9 cellular contexts compared by ENCODE assay signal in genomic region chr11:67345949-67346819, GRCh38. TPM values are rescaled to one million over a fixed set of nuclear protein-coding genes. Genes with fewer than 3 reads are reported as not detected.
DNase-seq lines count a peak whose midpoint lies in the region; ATAC-seq and TF ChIP-seq lines count a peak whose summit lies in the region.
"Had no signal": no experiment of that assay in that cellular context is flagged by ENCODE, and none has a peak within 500 bp of the region (broad histone marks: within the 10 kb centered on the region; RNA-seq: fewer than 3 reads in every experiment).

No MANE protein-coding gene starts in this region.

- peak overlapping the region; percentile 27 for H3K27ac ChIP-seq in C4-2B
- H3K27ac ChIP-seq in esophagus muscularis mucosa (replicated peaks in 1 of 4), result no peak overlapping the region
- no peak overlapping the region for H3K27ac ChIP-seq in ovary
- H3K27ac ChIP-seq: SK-N-MC had no signal

- in situ Hi-C loops in GM13976 (cut with MboI; ENCODE audit: low sequenced_read_pairs, unreplicated experiment), result no loop called here
- in situ Hi-C loops in SK-MEL-5 (cut with HindIII; ENCODE audit: low pct_unique_long_range_greater_than_20kb, low sequenced_read_pairs), result no loop called here

- no peak for ATAC-seq in GM21737 (IDR thresholded peaks at IDR 0.05; ENCODE audit: unreplicated experiment)

- 80% methylated on average over 7 of the region's 7 CpGs for WGBS in esophagus muscularis mucosa
- 66 to 70% (median 67%) methylated on average over 7 of the region's 7 CpGs for WGBS in ovary, 3 donors

- H3K9me3 ChIP-seq in esophagus muscularis mucosa, result no peaks in the 10 kb centered on the region
- H3K9me3 ChIP-seq in ovary, result no peaks in the 10 kb centered on the region

- TF ChIP-seq POLR2A in esophagus muscularis mucosa (IDR thresholded peaks at IDR 0.05; ENCODE audit: low read depth), result no peak
- no peak for TF ChIP-seq POLR2A in ovary (IDR thresholded peaks at IDR 0.05)

- TF ChIP-seq CTCF in C4-2B (conservative IDR thresholded peaks at IDR 0.05) (peak; percentile 85), GM13976 (IDR thresholded peaks at IDR 0.05; ENCODE audit: borderline replicate concordance, control extremely low read depth, extremely low read depth, insufficient read depth, missing control alignments) (peak; percentile 59), esophagus muscularis mucosa (IDR thresholded peaks at IDR 0.05) (peak; percentile 16 to 52 (median 31)), ovary (IDR thresholded peaks at IDR 0.05) (no peak)

- DNase-seq in GM13976 (ENCODE audit: low spot score) (no peak), SK-MEL-5 (ENCODE audit: low read depth, low spot score) (peak; percentile 44), esophagus muscularis mucosa (ENCODE audit: extremely low spot score) (no peak), retina (peak; percentile 12), ovary (no peak)
- no peak for DNase-seq in stimulated activated CD4-positive, alpha-beta T cell treated with anti-CD3 and anti-CD28 coated beads, Interleukin-4, amount 100 ng/mL, for 24 hours

- TF ChIP-seq EP300 in esophagus muscularis mucosa (IDR thresholded peaks at IDR 0.05) (no peak), ovary (IDR thresholded peaks at IDR 0.05) (no peak)

- no peaks in the 10 kb centered on the region for H3K27me3 ChIP-seq in esophagus muscularis mucosa
- H3K27me3 ChIP-seq in ovary, result no peaks in the 10 kb centered on the region

- H3K36me3 ChIP-seq in esophagus muscularis mucosa, result peaks cover 0 to 6% (median 0%) of the 10 kb centered on the region in 4 donors
- H3K36me3 ChIP-seq in ovary, result no peaks in the 10 kb centered on the region

- peaks cover 5 to 19% (median 9%) of the 10 kb centered on the region in 4 donors for H3K4me1 ChIP-seq in esophagus muscularis mucosa
- H3K4me1 ChIP-seq in ovary (ENCODE audit: insufficient read depth), result peaks cover 3% of the 10 kb centered on the region

- no peak overlapping the region for H3K4me3 ChIP-seq in esophagus muscularis mucosa
- no peak overlapping the region for H3K4me3 ChIP-seq in ovary
- H3K4me3 ChIP-seq: SK-N-MC had no signal

- intact Hi-C loops in esophagus muscularis mucosa (cut with DNase I), result loop anchor here (5.0 kb wide), 1 partner anchor 36 kb away; no protein-coding TSS in a partner anchor
- intact Hi-C loops in ovary (cut with DNase I), result loop anchor here in 2 of 4 donors (5.0 kb wide), 1 partner anchor 36 kb away; no protein-coding TSS in a partner anchor

RNA-seq across cellular contexts. Expression of gene POLD4, which starts 7.2 kb away (rescaled TPM):
- total RNA-seq in SK-MEL-5 (2014; rRNA removed; shearing (Covaris generic)), result 20.2 and 21.8 TPM in 2 replicates
- polyA plus RNA-seq in SK-MEL-5 (2015; cell fraction: cytosol; rRNA removed), result 40.0 and 41.4 TPM in 2 replicates
- 87.6 and 94.3 TPM in 2 replicates for polyA plus RNA-seq in SK-MEL-5 (2015; cell fraction: nucleus; rRNA removed)
- total RNA-seq in esophagus muscularis mucosa (100 to 1,000 TPM in 1 of 4 donors, 10 to 100 TPM in 3; 77.2 to 106 (median 83.1) TPM), ovary (10 to 100 TPM; 22.6 to 57.7 (median 47.2) TPM)
- polyA plus RNA-seq in ovary, result 10 to 100 TPM; 12.5 to 87.8 TPM

RNA-seq across cellular contexts. Expression of gene CLCF1, which starts 27.2 kb away (rescaled TPM):
- total RNA-seq in SK-MEL-5 (2014; rRNA removed; shearing (Covaris generic)), result 0.45 TPM in 1 of 2 replicates, not detected in the other
- 0.29 and 0.90 TPM in 2 replicates for polyA plus RNA-seq in SK-MEL-5 (2015; cell fraction: cytosol; rRNA removed)
- 0.58 and 1.9 TPM in 2 replicates for polyA plus RNA-seq in SK-MEL-5 (2015; cell fraction: nucleus; rRNA removed)
- total RNA-seq in esophagus muscularis mucosa (10 to 100 TPM in 3 of 4 donors, 1 to 10 TPM in 1; 8.3 to 28.3 (median 11.8) TPM), ovary (10 to 100 TPM in 1 of 7 donors, 1 to 10 TPM in 6; 3.4 to 22.9 (median 5.0) TPM)
- polyA plus RNA-seq in ovary, result 1 to 10 TPM; 2.5 to 9.6 TPM

RNA-seq across cellular contexts. Expression of gene SSH3, which starts 42.9 kb away (rescaled TPM):
- 3.8 and 5.9 TPM in 2 replicates for total RNA-seq in SK-MEL-5 (2014; rRNA removed; shearing (Covaris generic))
- polyA plus RNA-seq in SK-MEL-5 (2015; cell fraction: cytosol; rRNA removed), result 11.4 and 14.1 TPM in 2 replicates
- 49.6 and 63.5 TPM in 2 replicates for polyA plus RNA-seq in SK-MEL-5 (2015; cell fraction: nucleus; rRNA removed)
- total RNA-seq in esophagus muscularis mucosa (10 to 100 TPM; 28.2 to 51.5 (median 44.0) TPM), ovary (10 to 100 TPM; 37.9 to 69.9 (median 52.1) TPM)
- 10 to 100 TPM; 18.1 to 32.1 TPM for polyA plus RNA-seq in ovary

RNA-seq across cellular contexts. Expression of gene RAD9A, which starts 45.6 kb away (rescaled TPM):
- 6.6 and 8.1 TPM in 2 replicates for total RNA-seq in SK-MEL-5 (2014; rRNA removed; shearing (Covaris generic))
- polyA plus RNA-seq in SK-MEL-5 (2015; cell fraction: cytosol; rRNA removed), result 9.4 and 12.6 TPM in 2 replicates
- polyA plus RNA-seq in SK-MEL-5 (2015; cell fraction: nucleus; rRNA removed), result 60.3 and 78.0 TPM in 2 replicates
- 10 to 100 TPM; 10.7 to 16.7 (median 12.7) TPM for total RNA-seq in esophagus muscularis mucosa
- 10 to 100 TPM; 13.9 to 51.7 (median 23.5) TPM for total RNA-seq in ovary
- 10 to 100 TPM in 1 of 2 donors, 1 to 10 TPM in 1; 3.1 to 20.3 TPM for polyA plus RNA-seq in ovary

RNA-seq across cellular contexts. Expression of gene PPP1CA, which starts 55.5 kb away (rescaled TPM):
- total RNA-seq in SK-MEL-5 (2014; rRNA removed; shearing (Covaris generic)), result 173 and 193 TPM in 2 replicates
- 140 and 153 TPM in 2 replicates for polyA plus RNA-seq in SK-MEL-5 (2015; cell fraction: cytosol; rRNA removed)
- polyA plus RNA-seq in SK-MEL-5 (2015; cell fraction: nucleus; rRNA removed), result 27.7 and 44.5 TPM in 2 replicates
- 10 to 100 TPM; 56.9 to 87.3 (median 78.7) TPM for total RNA-seq in esophagus muscularis mucosa
- 10 to 100 TPM; 32.2 to 86.9 (median 55.5) TPM for total RNA-seq in ovary
- 10 to 100 TPM; 43.7 to 54.9 TPM for polyA plus RNA-seq in ovary

Comparison
In these comparisons a context has a peak if more than half of its experiments do, and no peak if none do; other contexts are left out.
1. CTCF ChIP-seq: peak in C4-2B (single experiment), GM13976 (single experiment) and esophagus muscularis mucosa (3 of 3); none in ovary (0 of 3).
2. DNase-seq: peak in SK-MEL-5 (single experiment) and retina (single experiment); none in GM13976 (single experiment), esophagus muscularis mucosa (single experiment), ovary (0 of 5) and stimulated activated CD4-positive, alpha-beta T cell treated with anti-CD3 and anti-CD28 coated beads, Interleukin-4, amount 100 ng/mL, for 24 hours (single experiment).